Comparison of ENCODE assay signal across 20 cellular contexts in genomic region chr9:94144394-94144793, GRCh38.
DNase-seq lines count a peak whose midpoint lies in the region; ATAC-seq, FAIRE-seq and TF ChIP-seq lines count a peak whose summit lies in the region.
"Had no signal": no experiment of that assay in that cellular context is flagged by ENCODE, and none has a peak within 500 bp of the region (broad histone marks: within the 10 kb centered on the region; RNA-seq: fewer than 3 reads in every experiment).

No MANE protein-coding gene starts in this region.

- no peaks in the 10 kb centered on the region for H3K27me3 Mint-ChIP-seq in Calu3 (ENCODE audit: unreplicated experiment)
- H3K27me3 Mint-ChIP-seq: activated CD4-positive, alpha-beta T cell treated with anti-CD3 and anti-CD28 coated beads, Interleukin-2, amount 10 ng/mL, durations not matched to agents 24 days and 14 days; CD4-positive, alpha-beta T cell; naive thymus-derived CD8-positive, alpha-beta T cell had no signal

- no peak overlapping the region for H3K9ac ChIP-seq in keratinocyte (ENCODE audit: control insufficient read depth, extremely low read depth, insufficient read depth, low read length)

- no peak for ATAC-seq in esophagus mucosa
- ATAC-seq: naive thymus-derived CD8-positive, alpha-beta T cell had no signal

- WGBS in sigmoid colon, 2 donors = 71 to 83% methylated on average over 2 of the region's 2 CpGs

- dilution Hi-C loops in keratinocyte (cut with MboI; ENCODE audit: extremely low pct_ligation_motif_present, low sequenced_read_pairs) = no loop called here

- no peaks in the 10 kb centered on the region for H3K9me3 Mint-ChIP-seq in Calu3 (ENCODE audit: low read depth, unreplicated experiment)
- H3K9me3 Mint-ChIP-seq: activated CD4-positive, alpha-beta T cell treated with anti-CD3 and anti-CD28 coated beads, Interleukin-2, amount 10 ng/mL, durations not matched to agents 24 days and 14 days; activated naive CD8-positive, alpha-beta T cell treated with anti-CD3 and anti-CD28 coated beads, Interleukin-2, amount 10 ng/mL, durations not matched to agents 7 days and 5 days; CD4-positive, alpha-beta T cell; naive thymus-derived CD8-positive, alpha-beta T cell had no signal

- no peaks in the 10 kb centered on the region for H4K20me1 ChIP-seq in keratinocyte (ENCODE audit: control insufficient read depth, extremely low read depth, insufficient read depth, low read length)

- CTCF ChIA-PET in Calu3 (lab: Charles Lee) = no interaction called here

- H3K9me1 ChIP-seq in keratinocyte (ENCODE audit: control insufficient read depth, extremely low read depth, insufficient read depth, low read length) = no peaks in the 10 kb centered on the region

- no peak overlapping the region for H3K27ac Mint-ChIP-seq in Calu3 (ENCODE audit: unreplicated experiment)
- H3K27ac Mint-ChIP-seq: activated CD4-positive, alpha-beta T cell treated with anti-CD3 and anti-CD28 coated beads, Interleukin-2, amount 10 ng/mL, durations not matched to agents 24 days and 14 days; activated naive CD8-positive, alpha-beta T cell treated with anti-CD3 and anti-CD28 coated beads, Interleukin-2, amount 10 ng/mL, durations not matched to agents 7 days and 5 days; CD4-positive, alpha-beta T cell; naive thymus-derived CD8-positive, alpha-beta T cell had no signal

- peak; percentile 82 for FAIRE-seq in keratinocyte (lab: Jason Lieb, UNC)
- FAIRE-seq: GM18507 had no signal

- DNase-seq in MG63 (peak; percentile 65), breast epithelium (ENCODE audit: low spot score in 2 of 2) (peak in 1 of 2 donors; percentile 32), keratinocyte (ENCODE audit: low read depth, low spot score) (no peak), sigmoid colon (no peak), Calu3 (no peak), HT-29 (ENCODE audit: low spot score) (no peak)
- DNase-seq: activated CD4-positive, alpha-beta T cell treated with anti-CD3 and anti-CD28 coated beads, Interleukin-2, amount 10 ng/mL, durations not matched to agents 24 days and 14 days; activated naive CD8-positive, alpha-beta T cell treated with anti-CD3 and anti-CD28 coated beads, Interleukin-2, amount 10 ng/mL, durations not matched to agents 7 days and 5 days; CD4-positive, alpha-beta T cell; H7; IMR-90; mesendoderm; naive thymus-derived CD8-positive, alpha-beta T cell; NCI-H1417 treated with DMSO at 0.1 percent for 48 hours; NCI-H524 treated with DMSO at 0.1 percent for 48 hours; ovary had no signal

- TF ChIP-seq CTCF in breast epithelium (IDR thresholded peaks at IDR 0.05) = no peak
- no peak for TF ChIP-seq CTCF in keratinocyte (optimal IDR thresholded peaks at IDR 0.05 in 1 of 3, IDR thresholded peaks at IDR 0.05 in 1 of 3, conservative IDR thresholded peaks at IDR 0.05 in 1 of 3; ENCODE audit: extremely low read depth in 1 of 3, insufficient read depth in 2 of 3, low read length in 3 of 3)
- no peak for TF ChIP-seq CTCF in sigmoid colon (IDR thresholded peaks at IDR 0.05)
- TF ChIP-seq CTCF in Calu3 (IDR thresholded peaks at IDR 0.05; ENCODE audit: unreplicated experiment) = no peak

- no peaks in the 10 kb centered on the region for H3K27me3 ChIP-seq in MG63
- H3K27me3 ChIP-seq in breast epithelium = no peaks in the 10 kb centered on the region
- no peaks in the 10 kb centered on the region for H3K27me3 ChIP-seq in keratinocyte (ENCODE audit: control insufficient read depth, extremely low read depth, insufficient read depth, low read length)
- no peaks in the 10 kb centered on the region for H3K27me3 ChIP-seq in sigmoid colon
- H3K27me3 ChIP-seq: ovary, vagina had no signal

- no peaks in the 10 kb centered on the region for H3K79me2 ChIP-seq in keratinocyte (ENCODE audit: control insufficient read depth, insufficient read depth, low read length)

- H3K4me2 ChIP-seq in keratinocyte (ENCODE audit: control insufficient read depth, extremely low read depth, insufficient read depth, low read depth, low read length) = no peak overlapping the region

- peaks cover 5 to 7% of the 10 kb centered on the region in 2 donors for H3K4me1 ChIP-seq in breast epithelium
- peaks cover 32% of the 10 kb centered on the region for H3K4me1 ChIP-seq in keratinocyte (ENCODE audit: control insufficient read depth, extremely low read depth, insufficient read depth, low read length)
- peaks cover 0 to 46% (median 41%) of the 10 kb centered on the region in 4 donors for H3K4me1 ChIP-seq in sigmoid colon

- no peak overlapping the region for H3K4me3 ChIP-seq in MG63
- no peak overlapping the region for H3K4me3 ChIP-seq in breast epithelium
- H3K4me3 ChIP-seq in keratinocyte (ENCODE audit: control insufficient read depth in 2 of 3, extremely low read depth in 1 of 3, insufficient read depth in 2 of 3, low read depth in 1 of 3, low read length in 3 of 3) = no peak overlapping the region
- no peak overlapping the region for H3K4me3 ChIP-seq in sigmoid colon
- H3K4me3 ChIP-seq: ovary, SK-N-MC, vagina had no signal

- intact Hi-C loops in breast epithelium (cut with DNase I; ENCODE audit: low total_unique reads) = no loop called here
- intact Hi-C loops in sigmoid colon (cut with DNase I) = no loop called here
- intact Hi-C loops in Calu3 (cut with micrococcal nuclease; ENCODE audit: unreplicated experiment) = no loop called here

- no TSS peak for BruUV-seq in Calu3 (replicated peaks; lab: Mats Ljungman, UMichigan)

- peak overlapping the region; percentile 17 to 32 for H3K27ac ChIP-seq in breast epithelium
- no peak overlapping the region for H3K27ac ChIP-seq in keratinocyte (ENCODE audit: control insufficient read depth, insufficient read depth, low read length)
- H3K27ac ChIP-seq in sigmoid colon = peak overlapping the region; percentile 5 to 67 (median 37)
- H3K27ac ChIP-seq: ovary, SK-N-MC, vagina had no signal

- H3K4me3 Mint-ChIP-seq in Calu3 (ENCODE audit: low read depth, unreplicated experiment) = no peak overlapping the region
- H3K4me3 Mint-ChIP-seq: activated CD4-positive, alpha-beta T cell treated with anti-CD3 and anti-CD28 coated beads, Interleukin-2, amount 10 ng/mL, durations not matched to agents 24 days and 14 days; activated naive CD8-positive, alpha-beta T cell treated with anti-CD3 and anti-CD28 coated beads, Interleukin-2, amount 10 ng/mL, durations not matched to agents 7 days and 5 days; CD4-positive, alpha-beta T cell; naive thymus-derived CD8-positive, alpha-beta T cell had no signal

- TF ChIP-seq POLR2A in breast epithelium (IDR thresholded peaks at IDR 0.05) (no peak), sigmoid colon (IDR thresholded peaks at IDR 0.05) (no peak)

- peaks cover 15% of the 10 kb centered on the region for H3K4me1 Mint-ChIP-seq in Calu3 (ENCODE audit: low read depth, unreplicated experiment)
- H3K4me1 Mint-ChIP-seq: activated CD4-positive, alpha-beta T cell treated with anti-CD3 and anti-CD28 coated beads, Interleukin-2, amount 10 ng/mL, durations not matched to agents 24 days and 14 days had no signal

- peak overlapping the region; percentile 49 for H2AFZ ChIP-seq in keratinocyte (ENCODE audit: control insufficient read depth, low read length)

- H3K36me3 Mint-ChIP-seq in Calu3 (ENCODE audit: insufficient read depth, unreplicated experiment) = no peaks in the 10 kb centered on the region
- H3K36me3 Mint-ChIP-seq: activated naive CD8-positive, alpha-beta T cell treated with anti-CD3 and anti-CD28 coated beads, Interleukin-2, amount 10 ng/mL, durations not matched to agents 7 days and 5 days; naive thymus-derived CD8-positive, alpha-beta T cell had no signal

- peak in 3 of 4 donors; percentile 23 to 65 (median 62) for TF ChIP-seq EP300 in sigmoid colon (IDR thresholded peaks at IDR 0.05)

- H3K36me3 ChIP-seq in MG63 (no peaks in the 10 kb centered on the region), breast epithelium (no peaks in the 10 kb centered on the region), keratinocyte (ENCODE audit: control insufficient read depth in 2 of 2, extremely low read depth in 1 of 2, insufficient read depth in 2 of 2, low read length in 2 of 2) (no peaks in the 10 kb centered on the region), sigmoid colon (no peaks in the 10 kb centered on the region)
- H3K36me3 ChIP-seq: ovary, vagina had no signal

- no peaks in the 10 kb centered on the region for H3K9me3 ChIP-seq in MG63
- H3K9me3 ChIP-seq in breast epithelium = no peaks in the 10 kb centered on the region
- no peaks in the 10 kb centered on the region for H3K9me3 ChIP-seq in keratinocyte (ENCODE audit: control insufficient read depth, low read depth, low read length)
- no peaks in the 10 kb centered on the region for H3K9me3 ChIP-seq in sigmoid colon
- H3K9me3 ChIP-seq: ovary, vagina had no signal
